In the genomic region with DNA sequence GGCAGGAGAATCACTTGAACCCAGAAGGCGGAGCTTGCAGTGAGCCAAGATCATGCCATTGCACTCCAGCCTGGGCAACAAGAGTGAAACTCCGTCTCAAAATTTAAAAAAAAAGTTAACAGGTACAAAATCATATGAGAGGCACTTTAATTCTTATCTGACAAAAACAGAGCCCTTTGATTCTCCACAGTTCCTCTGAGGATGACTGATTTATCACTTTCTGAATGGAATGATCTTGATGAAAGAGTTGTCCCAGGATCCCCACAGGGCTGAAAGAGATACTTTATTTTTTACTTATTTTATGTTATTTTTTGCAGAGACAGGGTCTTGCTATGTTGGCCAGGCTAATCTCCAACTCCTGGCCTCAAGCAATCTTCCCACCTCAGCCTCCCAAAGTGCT, we compare ENCODE assay signal across 37 cellular contexts. TPM values are rescaled to one million over a fixed set of nuclear protein-coding genes. Genes with fewer than 3 reads are reported as not detected.
"Had no signal": no experiment of that assay in that cellular context is flagged by ENCODE, and none has a peak within 500 bp of the region (broad histone marks: within the 10 kb centered on the region; RNA-seq: fewer than 3 reads in every experiment).

No MANE protein-coding gene starts in this region.

- H3K4me3 ChIP-seq: MG63 had no signal

- DNase-seq: Karpas-422, Kasumi-1, MG63, MM.1S, MV-4-11, NCI-H1048, NCI-H1092, NCI-H1092 treated with DMSO at 0.1 percent for 48 hours, NCI-H1105, NCI-H1105 treated with DMSO at 0.1 percent for 48 hours, NCI-H1417, NCI-H1417 treated with DMSO at 0.1 percent for 48 hours, NCI-H1436, NCI-H1436 treated with DMSO at 0.1 percent for 48 hours, NCI-H146, NCI-H1694, NCI-H1694 treated with DMSO at 0.1 percent for 48 hours, NCI-H187, NCI-H187 treated with DMSO at 0.1 percent for 48 hours, NCI-H1930, NCI-H2029, NCI-H2029 treated with DMSO at 0.1 percent for 48 hours, NCI-H2081, NCI-H2081 treated with DMSO at 0.1 percent for 48 hours, NCI-H2107, NCI-H2171, NCI-H2171 treated with DMSO at 0.1 percent for 48 hours, NCI-H2227 treated with DMSO at 0.1 percent for 48 hours, NCI-H226, NCI-H345, NCI-H446, NCI-H446 treated with DMSO at 0.1 percent for 48 hours, NCI-H510A, NCI-H510A treated with DMSO at 0.1 percent for 48 hours had no signal

- H3K36me3 ChIP-seq: MG63 had no signal

- H3K27me3 ChIP-seq: MG63 had no signal

- H3K9me3 ChIP-seq: MG63 had no signal

RNA-seq across cellular contexts. Expression of a gene that starts 4.0 kb away (rescaled TPM):
- total RNA-seq: LHCN-M2, MCF 10A, NCI-H460 had no signal
